Comparison of ENCODE assay signal across 21 cellular contexts in genomic region chr4:16290681-16291420, GRCh38.
"Had no signal": no experiment of that assay in that cellular context is flagged by ENCODE, and none has a peak within 500 bp of the region (broad histone marks: within the 10 kb centered on the region; RNA-seq: fewer than 3 reads in every experiment).

No MANE protein-coding gene starts in this region.

- H3K27ac Mint-ChIP-seq: activated CD4-positive, alpha-beta T cell treated with anti-CD3 and anti-CD28 coated beads, Interleukin-2, amount 10 ng/mL, durations not matched to agents 24 days and 14 days; activated CD8-positive, alpha-beta T cell treated with anti-CD3 and anti-CD28 coated beads for 36 hours; activated naive CD4-positive, alpha-beta T cell treated with anti-CD3 and anti-CD28 coated beads, Interleukin-2, amount 50 U/mL, for 24 hours; activated naive CD8-positive, alpha-beta T cell treated with anti-CD3 and anti-CD28 coated beads, Interleukin-2, amount 50 U/mL, for 24 hours; activated T-helper 17 cell treated with anti-CD3 and anti-CD28 coated beads, Interleukin-2, amount 50 U/mL, for 72 hours; effector memory CD8-positive, alpha-beta T cell; natural killer cell had no signal

- H3K27me3 ChIP-seq: colonic mucosa, testis had no signal

- H3K4me3 Mint-ChIP-seq: activated CD4-positive, alpha-beta T cell treated with anti-CD3 and anti-CD28 coated beads, Interleukin-2, amount 10 ng/mL, durations not matched to agents 24 days and 14 days; activated CD8-positive, alpha-beta T cell treated with anti-CD3 and anti-CD28 coated beads for 36 hours; activated naive CD4-positive, alpha-beta T cell treated with anti-CD3 and anti-CD28 coated beads, Interleukin-2, amount 50 U/mL, for 24 hours; activated naive CD8-positive, alpha-beta T cell treated with anti-CD3 and anti-CD28 coated beads, Interleukin-2, amount 50 U/mL, for 24 hours; activated T-helper 17 cell treated with anti-CD3 and anti-CD28 coated beads, Interleukin-2, amount 50 U/mL, for 72 hours; central memory CD8-positive, alpha-beta T cell; effector memory CD8-positive, alpha-beta T cell; natural killer cell had no signal

- H3K36me3 Mint-ChIP-seq: activated naive CD4-positive, alpha-beta T cell treated with anti-CD3 and anti-CD28 coated beads, Interleukin-2, amount 50 U/mL, for 24 hours; natural killer cell had no signal

- DNase-seq: activated CD4-positive, alpha-beta T cell treated with anti-CD3 and anti-CD28 coated beads, Interleukin-2, amount 10 ng/mL, durations not matched to agents 24 days and 14 days; activated CD4-positive, CD25-positive, alpha-beta regulatory T cell treated with anti-CD3 and anti-CD28 coated beads, Interleukin-2, amount 50 U/mL, for 72 hours; activated CD8-positive, alpha-beta T cell treated with anti-CD3 and anti-CD28 coated beads for 36 hours; activated naive CD8-positive, alpha-beta T cell treated with anti-CD3 and anti-CD28 coated beads, Interleukin-2, amount 50 U/mL, for 24 hours; activated T-cell treated with anti-CD3 and anti-CD28 coated beads, Interleukin-2, amount 50 U/mL, for 4 hours; colonic mucosa; effector memory CD8-positive, alpha-beta T cell; left cardiac atrium; natural killer cell; stimulated activated CD4-positive, alpha-beta T cell treated with anti-CD3 and anti-CD28 coated beads, Interleukin-12 subunit alpha, Interleukin-12 subunit beta, amount 100 ng/mL, for 4 hours; stimulated activated CD4-positive, alpha-beta T cell treated with anti-CD3 and anti-CD28 coated beads, Interleukin-4, amount 100 ng/mL, for 1 hour; stimulated activated naive CD8-positive, alpha-beta T cell treated with anti-CD3 and anti-CD28 coated beads, Interleukin-15, Interleukin-2, amounts not matched to agents 100 U/mL and 50 U/mL, for 24 hours; T-helper 9 cell; testis; transverse colon had no signal

- H3K9me3 ChIP-seq: colonic mucosa, gastroesophageal sphincter, testis, transverse colon had no signal

- H3K4me1 Mint-ChIP-seq: activated T-helper 17 cell treated with anti-CD3 and anti-CD28 coated beads, Interleukin-2, amount 50 U/mL, for 72 hours had no signal

- H3K27ac ChIP-seq: colonic mucosa, gastroesophageal sphincter, testis, transverse colon had no signal

- H3K4me3 ChIP-seq: colonic mucosa, gastroesophageal sphincter, testis, transverse colon had no signal

- FAIRE-seq: bronchial epithelial cell, keratinocyte had no signal

- H3K4me1 ChIP-seq: colonic mucosa had no signal

- H3K9me3 Mint-ChIP-seq: activated CD4-positive, alpha-beta T cell treated with anti-CD3 and anti-CD28 coated beads, Interleukin-2, amount 10 ng/mL, durations not matched to agents 24 days and 14 days; activated CD8-positive, alpha-beta T cell treated with anti-CD3 and anti-CD28 coated beads for 36 hours; activated naive CD4-positive, alpha-beta T cell treated with anti-CD3 and anti-CD28 coated beads, Interleukin-2, amount 50 U/mL, for 24 hours; activated naive CD8-positive, alpha-beta T cell treated with anti-CD3 and anti-CD28 coated beads, Interleukin-2, amount 50 U/mL, for 24 hours; activated T-cell treated with anti-CD3 and anti-CD28 coated beads, Interleukin-2, amount 50 U/mL, for 4 hours; activated T-helper 17 cell treated with anti-CD3 and anti-CD28 coated beads, Interleukin-2, amount 50 U/mL, for 72 hours; central memory CD8-positive, alpha-beta T cell; effector memory CD8-positive, alpha-beta T cell; natural killer cell had no signal

- H3K36me3 ChIP-seq: colonic mucosa, gastroesophageal sphincter, transverse colon had no signal
